In the genomic region with DNA sequence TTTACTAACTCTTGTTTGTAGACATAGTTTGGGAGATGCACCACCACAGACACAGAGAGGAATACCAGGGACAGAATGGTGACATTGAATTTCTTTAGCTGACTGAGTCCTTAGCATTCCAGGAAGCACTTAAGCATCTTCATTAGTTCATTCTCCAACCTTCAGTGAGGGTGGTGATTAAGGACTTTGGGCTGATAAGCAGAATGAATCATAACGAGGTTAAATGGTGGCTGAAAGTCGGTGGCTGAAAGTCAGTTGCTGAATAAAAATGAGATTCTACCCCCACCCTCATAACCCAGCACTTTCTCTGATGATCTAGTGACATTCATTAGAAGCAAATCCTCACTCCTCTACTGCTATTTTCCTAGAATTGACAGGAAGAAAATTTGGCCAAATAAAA, we compare ENCODE assay signal across 17 cellular contexts. TPM values are rescaled to one million over a fixed set of nuclear protein-coding genes. Genes with fewer than 3 reads are reported as not detected.
A peak's percentile ranks its signal among the peaks of the same experiment; 100 is the strongest.
DNase-seq lines count a peak whose midpoint lies in the region; ATAC-seq, FAIRE-seq and TF ChIP-seq lines count a peak whose summit lies in the region.
"Had no signal": no experiment of that assay in that cellular context is flagged by ENCODE, and none has a peak within 500 bp of the region (broad histone marks: within the 10 kb centered on the region; RNA-seq: fewer than 3 reads in every experiment).

No MANE protein-coding gene starts in this region.

- FAIRE-seq in GM12878 (lab: Jason Lieb, UNC) = no peak
- FAIRE-seq: GM18507 had no signal

- no peak overlapping the region for H3K4me2 ChIP-seq in GM12878 (ENCODE audit: control insufficient read depth, insufficient read depth)
- H3K4me2 ChIP-seq: BLaER1 treated with 17β-estradiol and CSF1 and Interleukin-3, amounts not matched to agents 10 nM and 100 nM had no signal

- no peak overlapping the region for H3K27ac Mint-ChIP-seq in activated T-cell treated with anti-CD3 and anti-CD28 coated beads, Interleukin-2, amount 50 U/mL, for 72 hours
- no peak overlapping the region for H3K27ac Mint-ChIP-seq in activated T-cell treated with anti-CD3 and anti-CD28 coated beads, Interleukin-2, amount 50 U/mL, for 24 hours
- H3K27ac Mint-ChIP-seq: GM23338, IgD-negative memory B cell had no signal

- TF ChIP-seq RAD21 in GM12878 (IDR thresholded peaks at IDR 0.05; ENCODE audit: insufficient read depth, low read depth, low read length) = no peak

- H3K4me3 ChIP-seq in GM12878 (no peak overlapping the region), stomach (no peak overlapping the region)
- H3K4me3 ChIP-seq: BLaER1 treated with 17β-estradiol and CSF1 and Interleukin-3, amounts not matched to agents 10 nM and 100 nM; GM23338 had no signal

- H3K27ac ChIP-seq in GM12878 (ENCODE audit: control insufficient read depth, insufficient read depth) (no peak overlapping the region), stomach (no peak overlapping the region)
- H3K27ac ChIP-seq: BLaER1 treated with 17β-estradiol and CSF1 and Interleukin-3, amounts not matched to agents 10 nM and 100 nM had no signal

- H3K9me3 ChIP-seq in GM12878 (replicated peaks; ENCODE audit: control insufficient read depth, insufficient read depth, low read length) (no peaks in the 10 kb centered on the region), stomach (no peaks in the 10 kb centered on the region)
- H3K9me3 ChIP-seq: BLaER1 treated with 17β-estradiol and CSF1 and Interleukin-3, amounts not matched to agents 10 nM and 100 nM had no signal

- H3K36me3 Mint-ChIP-seq in activated T-cell treated with anti-CD3 and anti-CD28 coated beads, Interleukin-2, amount 50 U/mL, for 72 hours (ENCODE audit: insufficient read depth in 2 of 2) = no peaks in the 10 kb centered on the region
- H3K36me3 Mint-ChIP-seq in activated T-cell treated with anti-CD3 and anti-CD28 coated beads, Interleukin-2, amount 50 U/mL, for 24 hours (ENCODE audit: low read depth) = no peaks in the 10 kb centered on the region
- H3K36me3 Mint-ChIP-seq: CD4-positive, CD25-positive, alpha-beta regulatory T cell; IgD-negative memory B cell had no signal

- WGBS in GM12878 (ENCODE audit: insufficient coverage, insufficient replicate concordance, low lambda C conversion rate, missing lambda C conversion rate) = 4% methylated on average over 2 of the region's 2 CpGs
- 9 to 26% (median 19%) methylated on average over 2 of the region's 2 CpGs for WGBS in stomach, 5 donors

- no peak overlapping the region for H2AFZ ChIP-seq in GM12878 (ENCODE audit: control insufficient read depth, low read depth, low read length)

- H3K4me3 Mint-ChIP-seq in activated T-cell treated with anti-CD3 and anti-CD28 coated beads, Interleukin-2, amount 50 U/mL, for 72 hours = no peak overlapping the region
- H3K4me3 Mint-ChIP-seq in activated T-cell treated with anti-CD3 and anti-CD28 coated beads, Interleukin-2, amount 50 U/mL, for 24 hours = no peak overlapping the region
- H3K4me3 Mint-ChIP-seq: CD4-positive, CD25-positive, alpha-beta regulatory T cell; GM23338; IgD-negative memory B cell had no signal

- RAD21 ChIA-PET in GM12878 (lab: Charles Lee; ENCODE audit: unreplicated experiment) = no interaction called here

- H3K4me1 ChIP-seq in GM12878 (ENCODE audit: control insufficient read depth, insufficient read depth, low read length) (no peaks in the 10 kb centered on the region), stomach (no peaks in the 10 kb centered on the region)

- no TSS peak for BruUV-seq in GM12878 (replicated peaks; lab: Mats Ljungman, UMichigan)

- SMC1A ChIA-PET in GM12878 (lab: Charles Lee; ENCODE audit: uncharacterized antibody, unreplicated experiment) = no interaction called here

- TF ChIP-seq CTCF in GM12878 (IDR thresholded peaks at IDR 0.05 in 2 of 3, conservative IDR thresholded peaks at IDR 0.05 in 1 of 3; ENCODE audit: control insufficient read depth in 2 of 3, extremely low read depth in 1 of 3, insufficient read depth in 1 of 3, low read depth in 3 of 3, low read length in 3 of 3) (no peak), stomach (IDR thresholded peaks at IDR 0.05) (no peak)

- H3K27me3 Mint-ChIP-seq in activated T-cell treated with anti-CD3 and anti-CD28 coated beads, Interleukin-2, amount 50 U/mL, for 72 hours (ENCODE audit: low read depth) = peaks cover 64% of the 10 kb centered on the region
- peaks cover 67% of the 10 kb centered on the region for H3K27me3 Mint-ChIP-seq in activated T-cell treated with anti-CD3 and anti-CD28 coated beads, Interleukin-2, amount 50 U/mL, for 24 hours

- intact Hi-C loops in GM12878 (cut with micrococcal nuclease; ENCODE audit: unreplicated experiment) (no loop called here), stomach (cut with DNase I; ENCODE audit: low total_unique reads) (no loop called here)

- H3K36me3 ChIP-seq in GM12878 (ENCODE audit: control insufficient read depth in 2 of 2, insufficient read depth in 2 of 2, low read length in 1 of 2) (no peaks in the 10 kb centered on the region), stomach (no peaks in the 10 kb centered on the region)
- H3K36me3 ChIP-seq: BLaER1 treated with 17β-estradiol and CSF1 and Interleukin-3, amounts not matched to agents 10 nM and 100 nM had no signal

- CTCF ChIA-PET in GM12878 (lab: Yijun Ruan, JAX) = no interaction called here

- no peak overlapping the region for H3K9ac ChIP-seq in GM12878 (ENCODE audit: control insufficient read depth, insufficient read depth, low read length)
- H3K9ac ChIP-seq: BLaER1 treated with 17β-estradiol and CSF1 and Interleukin-3, amounts not matched to agents 10 nM and 100 nM had no signal

- no peaks in the 10 kb centered on the region for H3K79me2 ChIP-seq in GM12878 (ENCODE audit: control insufficient read depth, insufficient read depth, low read length)

- H4K20me1 ChIP-seq in GM12878 (ENCODE audit: control insufficient read depth, insufficient read depth) = no peaks in the 10 kb centered on the region
- H4K20me1 ChIP-seq: BLaER1 treated with 17β-estradiol and CSF1 and Interleukin-3, amounts not matched to agents 10 nM and 100 nM had no signal

- TF ChIP-seq POLR2A in GM12878 (IDR thresholded peaks at IDR 0.05; ENCODE audit: low read depth, low read length) = no peak
- no peak for TF ChIP-seq POLR2A in erythroblast (IDR thresholded peaks at IDR 0.05; ENCODE audit: low read length)
- no peak for TF ChIP-seq POLR2A in stomach (IDR thresholded peaks at IDR 0.05)

- DNase-seq in activated T-cell treated with anti-CD3 and anti-CD28 coated beads, Interleukin-2, amount 50 U/mL, for 72 hours = peak in 1 of 2 donors; percentile 6
- no peak for DNase-seq in activated T-cell treated with anti-CD3 and anti-CD28 coated beads, Interleukin-2, amount 50 U/mL, for 24 hours
- DNase-seq in GM12878 (ENCODE audit: low read depth, low spot score) (no peak), erythroblast (lab: John Stamatoyannopoulos, UW) (no peak), stomach (no peak)
- DNase-seq: 8988T; ACHN; CD4-positive, CD25-positive, alpha-beta regulatory T cell; DMS53; GF-D8 had no signal

- in situ Hi-C loops in GM12878 (cut with MboI) = no loop called here

- peaks cover 6% of the 10 kb centered on the region for H3K4me1 Mint-ChIP-seq in activated T-cell treated with anti-CD3 and anti-CD28 coated beads, Interleukin-2, amount 50 U/mL, for 72 hours (ENCODE audit: low read depth)
- H3K4me1 Mint-ChIP-seq in activated T-cell treated with anti-CD3 and anti-CD28 coated beads, Interleukin-2, amount 50 U/mL, for 24 hours (ENCODE audit: low read depth) = no peaks in the 10 kb centered on the region
- H3K4me1 Mint-ChIP-seq: CD4-positive, CD25-positive, alpha-beta regulatory T cell; IgD-negative memory B cell had no signal

- TF ChIP-seq EP300 in GM12878 (IDR thresholded peaks at IDR 0.05; ENCODE audit: borderline replicate concordance in 1 of 2, control insufficient read depth in 1 of 2, low read depth in 2 of 2, low read length in 2 of 2) (no peak), stomach (IDR thresholded peaks at IDR 0.05) (no peak)

- peak; percentile 52 to 64 for ATAC-seq in activated T-cell treated with anti-CD3 and anti-CD28 coated beads, Interleukin-2, amount 50 U/mL, for 72 hours (replicated peaks in 1 of 2)
- ATAC-seq in HG02870 (IDR thresholded peaks at IDR 0.05; ENCODE audit: unreplicated experiment) (peak; percentile 56), GM12878 (peak; percentile 53), HG03025 (IDR thresholded peaks at IDR 0.05; ENCODE audit: low FRiP score, unreplicated experiment) (no peak)

- no peaks in the 10 kb centered on the region; a peak in 3 of 4 replicates for H3K27me3 ChIP-seq in GM12878 (replicated peaks in 1 of 2; ENCODE audit: control insufficient read depth in 2 of 2, insufficient read depth in 2 of 2, low read length in 1 of 2)
- H3K27me3 ChIP-seq in stomach = peaks cover 0 to 70% (median 16%) of the 10 kb centered on the region in 3 donors
- H3K27me3 ChIP-seq: BLaER1 treated with 17β-estradiol and CSF1 and Interleukin-3, amounts not matched to agents 10 nM and 100 nM had no signal

- no peaks in the 10 kb centered on the region for H3K9me3 Mint-ChIP-seq in activated T-cell treated with anti-CD3 and anti-CD28 coated beads, Interleukin-2, amount 50 U/mL, for 72 hours
- H3K9me3 Mint-ChIP-seq in activated T-cell treated with anti-CD3 and anti-CD28 coated beads, Interleukin-2, amount 50 U/mL, for 24 hours = no peaks in the 10 kb centered on the region
- H3K9me3 Mint-ChIP-seq: GM23338 had no signal

- POLR2A ChIA-PET in GM12878 (lab: Charles Lee) = no interaction called here

TF ChIP-seq in GM12878, 131 proteins besides CTCF, POLR2A, EP300 and RAD21 (continues in another document):
- TF ChIP-seq SRF (IDR thresholded peaks at IDR 0.05; ENCODE audit: low read depth in 2 of 2, low read length in 2 of 2) (no peak), PAX5 (IDR thresholded peaks at IDR 0.05; ENCODE audit: borderline replicate concordance, low read depth, low read length) (no peak)

RNA-seq across cellular contexts. Expression of a gene that starts 10.6 kb away (rescaled TPM):
- not detected for total RNA-seq in activated T-cell treated with anti-CD3 and anti-CD28 coated beads, Interleukin-2, amount 50 U/mL, for 72 hours
- total RNA-seq in GM12878 (2013; cell fraction: nucleolus; rRNA removed) = not detected in 2 replicates
- total RNA-seq in GM12878 (2014; rRNA removed) (0.38 and 0.62 TPM in 2 replicates), GM12878 (2014; rRNA removed; fragmentation: Illumina TruSeq; extraction: Trizol) (0.41 and 0.45 TPM in 2 replicates), GM12878 (2021) (0.16 and 0.31 TPM in 2 replicates), stomach (under 1 TPM in 1 of 5 donors, not detected in 4; 0.18 TPM)
- not detected for polyA plus RNA-seq in GM12878 (2011; ENCODE audit: low read depth)
- polyA plus RNA-seq in GM12878 (2011; rRNA removed) (not detected in 2 replicates), GM12878 (2014; fragmentation: Illumina TruSeq; extraction: Trizol) (0.72 and 0.86 TPM in 2 replicates), GM12878 (2014; fragmentation: Nextera tagmentation; extraction: Ambion mirVana) (under 1 TPM; 0.03 to 0.22 TPM), GM12878 (2014; rRNA removed) (0.11 and 0.86 TPM in 2 replicates), GM12878 (2016; fragmentation: Nextera tagmentation; extraction: Ambion mirVana) (under 1 TPM; 0.15 to 0.84 TPM), stomach (under 1 TPM; 0.15 to 0.23 (median 0.19) TPM)
- polyA plus RNA-seq in GM12878 (2011; cell fraction: cytosol; rRNA removed) = not detected in 2 replicates
- 0.15 TPM in 1 of 2 replicates, not detected in the other for polyA plus RNA-seq in GM12878 (2011; cell fraction: nucleus; rRNA removed)
- 0.03 TPM in 1 of 2 replicates, not detected in the other for polyA plus RNA-seq in GM12878 (2012)
- not detected in 2 replicates for polyA minus RNA-seq in GM12878 (2011; rRNA and poly(A)+ RNA removed)
- polyA minus RNA-seq in GM12878 (2011; cell fraction: cytosol; rRNA and poly(A)+ RNA removed) = not detected in 2 replicates
- polyA minus RNA-seq in GM12878 (2011; cell fraction: nucleus; rRNA and poly(A)+ RNA removed) = not detected in 2 replicates
- total RNA-seq: CD4-positive, CD25-positive, alpha-beta regulatory T cell; HT1080 had no signal
- polyA plus RNA-seq: CD4-positive, CD25-positive, alpha-beta regulatory T cell; IgD-negative memory B cell had no signal
